Comparison of ENCODE assay signal across 25 cellular contexts in the genomic region with DNA sequence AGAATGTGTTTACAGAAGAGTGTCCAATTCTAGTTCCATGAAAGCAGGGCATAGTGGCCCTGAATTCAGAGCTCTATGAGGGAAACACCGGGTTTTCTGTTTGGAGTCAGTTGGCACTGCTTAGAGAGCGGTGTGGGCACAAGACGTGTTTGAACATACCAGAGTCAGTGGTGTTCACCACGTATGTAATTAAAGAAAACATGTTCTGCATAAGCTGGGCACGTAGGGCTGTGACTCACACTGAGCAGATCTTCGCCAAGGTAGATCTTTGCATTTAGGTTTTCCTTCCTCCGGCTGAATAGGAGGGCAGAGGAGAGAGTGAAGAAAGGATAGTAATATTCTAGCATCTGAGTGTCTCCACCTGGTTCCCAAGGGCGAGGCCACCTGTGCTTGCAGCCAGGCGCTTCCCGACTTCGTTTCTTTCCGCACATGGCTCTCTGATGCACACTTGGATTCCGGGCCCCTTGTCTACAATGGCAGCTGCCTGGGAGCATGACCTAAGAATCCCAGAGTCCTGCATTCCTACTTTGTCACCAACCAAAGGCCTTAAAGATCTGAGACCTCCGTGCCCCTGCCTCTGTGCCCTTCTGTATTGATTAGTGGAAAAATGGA.
"Had no signal": no experiment of that assay in that cellular context is flagged by ENCODE, and none has a peak within 500 bp of the region (broad histone marks: within the 10 kb centered on the region; RNA-seq: fewer than 3 reads in every experiment).

No MANE protein-coding gene starts in this region.

- H3K27ac ChIP-seq: esophagus muscularis mucosa, gastrocnemius medialis, heart left ventricle, left lung, neural progenitor cell, ovary, psoas muscle, thyroid gland had no signal

- H3K4me1 ChIP-seq: gastrocnemius medialis, heart left ventricle, neural progenitor cell, psoas muscle, thyroid gland had no signal

- H3K36me3 Mint-ChIP-seq: activated naive CD8-positive, alpha-beta T cell treated with anti-CD3 and anti-CD28 coated beads for 36 hours; mesothelial cell of epicardium; neural progenitor cell had no signal

- H3K27me3 ChIP-seq: neural progenitor cell, ovary, thyroid gland had no signal

- H3K36me3 ChIP-seq: esophagus muscularis mucosa, gastrocnemius medialis, heart left ventricle, left lung, neural progenitor cell, ovary, thyroid gland had no signal

- DNase-seq: activated CD8-positive, alpha-beta memory T cell treated with anti-CD3 and anti-CD28 coated beads, Interleukin-2, amount 50 U/mL, for 48 hours; activated naive CD4-positive, alpha-beta T cell treated with Interleukin-2 at 50 U/mL for 16 hours; activated naive CD8-positive, alpha-beta T cell treated with anti-CD3 and anti-CD28 coated beads for 36 hours; activated T-cell treated with anti-CD3 and anti-CD28 coated beads, Interleukin-2, amount 50 U/mL, for 4 hours; dermis blood vessel endothelial cell; effector CD8-positive, alpha-beta T cell; gastrocnemius medialis; heart left ventricle; kidney; left lung; naive thymus-derived CD8-positive, alpha-beta T cell; psoas muscle; right cardiac atrium; stimulated activated CD4-positive, alpha-beta T cell treated with anti-CD3 and anti-CD28 coated beads, Interleukin-1b, Interleukin-23, amount 100 ng/mL, for 48 hours; substantia nigra; T1000; thyroid gland had no signal

- H3K4me1 Mint-ChIP-seq: activated naive CD8-positive, alpha-beta T cell treated with anti-CD3 and anti-CD28 coated beads for 36 hours; mesothelial cell of epicardium; WTC11 had no signal

- H3K4me3 Mint-ChIP-seq: activated naive CD8-positive, alpha-beta T cell treated with anti-CD3 and anti-CD28 coated beads for 36 hours; activated T-cell treated with anti-CD3 and anti-CD28 coated beads, Interleukin-2, amount 50 U/mL, for 4 hours; mesothelial cell of epicardium; naive thymus-derived CD8-positive, alpha-beta T cell; neural progenitor cell; stimulated activated naive CD8-positive, alpha-beta T cell treated with anti-CD3 and anti-CD28 coated beads, Interleukin-15, Interleukin-2, amounts not matched to agents 100 ng/mL and 50 ng/mL, for 24 hours; T-helper 1 cell treated with Interleukin-12 subunit alpha and Interleukin-12 subunit beta and Interleukin-4 antibody, amounts not matched to agents 30 μg/mL and 1 μg/mL, for 36 hours; WTC11 had no signal

- H3K9me3 ChIP-seq: esophagus muscularis mucosa, gastrocnemius medialis, left lung, ovary, psoas muscle, thyroid gland had no signal

- ATAC-seq: activated T-cell treated with anti-CD3 and anti-CD28 coated beads, Interleukin-2, amount 50 U/mL, for 4 hours; gastrocnemius medialis; heart left ventricle; left lung; naive thymus-derived CD8-positive, alpha-beta T cell; psoas muscle; right cardiac atrium had no signal

- H3K27ac Mint-ChIP-seq: activated naive CD8-positive, alpha-beta T cell treated with anti-CD3 and anti-CD28 coated beads for 36 hours; activated T-helper 2 cell treated with anti-CD3 and anti-CD28 coated beads, Interferon-gamma antibody, Interleukin-2, Interleukin-4, amounts not matched to agents 10 μg/mL and 5 μg/mL and 100 μg/mL, durations not matched to agents 14 hours and 24 hours and 36 hours; mesothelial cell of epicardium; naive thymus-derived CD8-positive, alpha-beta T cell; neural progenitor cell; stimulated activated naive CD8-positive, alpha-beta T cell treated with anti-CD3 and anti-CD28 coated beads, Interleukin-15, Interleukin-2, amounts not matched to agents 100 ng/mL and 50 ng/mL, for 24 hours; T-helper 1 cell treated with Interleukin-12 subunit alpha and Interleukin-12 subunit beta and Interleukin-4 antibody, amounts not matched to agents 30 μg/mL and 1 μg/mL, for 36 hours; WTC11 had no signal

- H3K9me3 Mint-ChIP-seq: activated naive CD8-positive, alpha-beta T cell treated with anti-CD3 and anti-CD28 coated beads for 36 hours; activated T-helper 2 cell treated with anti-CD3 and anti-CD28 coated beads, Interferon-gamma antibody, Interleukin-2, Interleukin-4, amounts not matched to agents 10 μg/mL and 5 μg/mL and 100 μg/mL, durations not matched to agents 14 hours and 24 hours and 36 hours; mesothelial cell of epicardium; stimulated activated naive CD8-positive, alpha-beta T cell treated with anti-CD3 and anti-CD28 coated beads, Interleukin-15, Interleukin-2, amounts not matched to agents 100 ng/mL and 50 ng/mL, for 24 hours had no signal

- H3K4me3 ChIP-seq: esophagus muscularis mucosa, gastrocnemius medialis, heart left ventricle, left lung, neural progenitor cell, ovary, psoas muscle, thyroid gland had no signal
